In genomic region chr10:28095791-28096367, GRCh38 we compare ENCODE assay signal across 1 cellular context.
TF ChIP-seq lines count a peak whose summit lies in the region.

No MANE protein-coding gene starts in this region.

TF ChIP-seq in HCT116, 20 proteins besides CTCF, POLR2A, EP300 and RAD21:
- TF ChIP-seq CEBPB (IDR thresholded peaks at IDR 0.05; ENCODE audit: low read depth) (no peak; the same call in 1 of the 2 replicates), SRF (IDR thresholded peaks at IDR 0.05; ENCODE audit: low read depth) (0 out of 2 replicates have a peak, but pooled peaks have one; percentile 27), REST (IDR thresholded peaks at IDR 0.05; ENCODE audit: low read depth) (no peak), TCF7L2 (IDR thresholded peaks at IDR 0.05; ENCODE audit: borderline replicate concordance, extremely low read depth, insufficient read depth, insufficient read length) (no peak), SIN3A (IDR thresholded peaks at IDR 0.05; ENCODE audit: low read depth) (no peak), SP1 (IDR thresholded peaks at IDR 0.05; ENCODE audit: low read depth) (peak; percentile 20; the same call in 1 of the 2 replicates), ZNF274 (IDR thresholded peaks at IDR 0.05; ENCODE audit: low read depth, low read length) (no peak), POLR2AphosphoS5 (IDR thresholded peaks at IDR 0.05; ENCODE audit: low read depth, low read length) (no peak), ATF3 (IDR thresholded peaks at IDR 0.05) (no peak), ZFX (IDR thresholded peaks at IDR 0.05) (no peak), FOSL1 (IDR thresholded peaks at IDR 0.05; ENCODE audit: low read depth) (peak; percentile 36; the same call in 1 of the 2 replicates), ELF1 (IDR thresholded peaks at IDR 0.05; ENCODE audit: borderline replicate concordance, low read depth) (no peak), JUND (IDR thresholded peaks at IDR 0.05) (peak; percentile 33; the same call in 1 of the 2 replicates), MAX (IDR thresholded peaks at IDR 0.05) (no peak), ZBTB33 (IDR thresholded peaks at IDR 0.05; ENCODE audit: extremely low read depth, insufficient replicate concordance, low read length) (no peak), YY1 (IDR thresholded peaks at IDR 0.05; ENCODE audit: extremely low read depth, insufficient replicate concordance, low read depth, low read length) (no peak)
